30 cellular contexts compared by ENCODE assay signal in genomic region chr11:116037851-116038250, GRCh38.
A peak's percentile ranks its signal among the peaks of the same experiment; 100 is the strongest.
DNase-seq lines count a peak whose midpoint lies in the region; TF ChIP-seq lines count a peak whose summit lies in the region.
"Had no signal": no experiment of that assay in that cellular context is flagged by ENCODE, and none has a peak within 500 bp of the region (broad histone marks: within the 10 kb centered on the region; RNA-seq: fewer than 3 reads in every experiment).

No MANE protein-coding gene starts in this region.

- intact Hi-C loops in cardiac septum (cut with DNase I) (no loop called here), stomach (cut with DNase I; ENCODE audit: low total_unique reads) (no loop called here)

- WGBS in stomach, 5 donors = 38 to 71% (median 60%) methylated on average over 2 of the region's 2 CpGs

- H3K4me3 ChIP-seq in stomach = no peak overlapping the region
- H3K4me3 ChIP-seq: GM12878, GM23248, sigmoid colon, tibial artery had no signal

- H3K27ac ChIP-seq in stomach = no peak overlapping the region
- H3K27ac ChIP-seq: GM23248, sigmoid colon, tibial artery had no signal

- no peak for TF ChIP-seq EP300 in stomach (IDR thresholded peaks at IDR 0.05)

- no peaks in the 10 kb centered on the region for H3K4me1 ChIP-seq in stomach
- H3K4me1 ChIP-seq: sigmoid colon, tibial artery had no signal

- H3K36me3 ChIP-seq in stomach = no peaks in the 10 kb centered on the region
- H3K36me3 ChIP-seq: sigmoid colon, tibial artery had no signal

- TF ChIP-seq CTCF in stomach (IDR thresholded peaks at IDR 0.05) = no peak

- DNase-seq in COR-L47 (lab: John Stamatoyannopoulos, UW) (peak; percentile 81), M059J (ENCODE audit: low read depth) (peak; percentile 63), NCI-H69 (lab: John Stamatoyannopoulos, UW) (peak; percentile 83), astrocyte of the hippocampus (ENCODE audit: low read depth, low spot score) (peak; percentile 67), cardiac septum (ENCODE audit: low spot score) (no peak), NCI-H1105 (lab: John Stamatoyannopoulos, UW) (no peak), iPS-NIHi11 (ENCODE audit: low spot score) (no peak), stomach (no peak)
- DNase-seq: activated CD4-positive, alpha-beta T cell treated with anti-CD3 and anti-CD28 coated beads, Interleukin-2, amount 50 U/mL, for 1 hour; activated CD4-positive, CD25-positive, alpha-beta regulatory T cell; activated gamma-delta T cell treated with Interleukin-2 at 50 U/mL for 16 hours; activated naive CD8-positive, alpha-beta T cell treated with anti-CD3 and anti-CD28 coated beads, Interleukin-2, amount 10 ng/mL, durations not matched to agents 7 days and 5 days; activated T-cell treated with anti-CD3 and anti-CD28 coated beads, Interleukin-2, amount 50 U/mL, for 24 hours; aorta; CD4-positive, CD25-positive, alpha-beta regulatory T cell; central memory CD4-positive, alpha-beta T cell; EL; erythroblast; GM23248; head of caudate nucleus; midbrain; naive thymus-derived CD4-positive, alpha-beta T cell; NCI-H1048; NCI-H2029; NCI-H2227 treated with DMSO at 0.1 percent for 48 hours; nucleus accumbens; sigmoid colon; stimulated activated CD4-positive, alpha-beta T cell treated with anti-CD3 and anti-CD28 coated beads, Interleukin-4, amount 100 ng/mL, for 1 hour; tibial artery had no signal

- no peak for TF ChIP-seq POLR2A in stomach (IDR thresholded peaks at IDR 0.05)

- no peaks in the 10 kb centered on the region for H3K9me3 ChIP-seq in stomach
- H3K9me3 ChIP-seq: sigmoid colon, tibial artery had no signal

- H3K27me3 ChIP-seq in stomach = no peaks in the 10 kb centered on the region
- H3K27me3 ChIP-seq: tibial artery had no signal

Comparison
In these comparisons a context has a peak if more than half of its experiments do, and no peak if none do; other contexts are left out.
1. DNase-seq: peak in COR-L47 (single experiment), M059J (single experiment), NCI-H69 (single experiment) and astrocyte of the hippocampus (single experiment); none in cardiac septum (single experiment), NCI-H1105 (single experiment), iPS-NIHi11 (single experiment) and stomach (single experiment).